Comparison of ENCODE assay signal across 17 cellular contexts in the genomic region with DNA sequence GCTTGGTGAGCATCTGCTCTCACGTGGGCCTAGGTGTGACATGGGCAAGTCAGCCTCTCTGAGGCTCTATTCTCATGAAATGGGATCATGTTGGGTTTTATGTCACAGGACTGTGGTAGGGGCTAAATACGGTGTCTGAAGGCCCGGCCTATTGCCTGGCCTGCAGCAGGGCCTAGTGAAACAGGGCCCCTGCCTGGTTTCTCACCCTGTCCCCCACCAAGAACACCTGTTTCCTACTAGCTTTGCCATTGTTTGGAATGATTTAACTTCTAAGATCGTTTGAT. TPM values are rescaled to one million over a fixed set of nuclear protein-coding genes. Genes with fewer than 3 reads are reported as not detected.
A peak's percentile ranks its signal among the peaks of the same experiment; 100 is the strongest.
DNase-seq lines count a peak whose midpoint lies in the region; ATAC-seq, FAIRE-seq and TF ChIP-seq lines count a peak whose summit lies in the region.
"Had no signal": no experiment of that assay in that cellular context is flagged by ENCODE, and none has a peak within 500 bp of the region (broad histone marks: within the 10 kb centered on the region; RNA-seq: fewer than 3 reads in every experiment).

No MANE protein-coding gene starts in this region.

- H3K27me3 ChIP-seq in HepG2 (ENCODE audit: control insufficient read depth in 1 of 2, insufficient read depth in 2 of 2, low read length in 2 of 2) (no peaks in the 10 kb centered on the region), right lobe of liver (no peaks in the 10 kb centered on the region), psoas muscle (ENCODE audit: insufficient read depth in 3 of 3, low read length in 2 of 3) (no peaks in the 10 kb centered on the region), H9 (ENCODE audit: insufficient read depth, low read length) (no peaks in the 10 kb centered on the region)
- H3K27me3 ChIP-seq: BLaER1 had no signal

- no peak for TF ChIP-seq EP300 in HepG2 (IDR thresholded peaks at IDR 0.05; ENCODE audit: low read depth in 2 of 2, low read length in 2 of 2)
- no peak for TF ChIP-seq EP300 in HepG2 (CRISPR knock-in tag; IDR thresholded peaks at IDR 0.05; ENCODE audit: borderline replicate concordance)

- no peaks in the 10 kb centered on the region; a peak in 1 of 4 replicates for H3K4me1 Mint-ChIP-seq in H9

- no peaks in the 10 kb centered on the region for H3K23me2 ChIP-seq in H9 (ENCODE audit: insufficient read length, low read depth, low read length, poor library complexity, severe bottlenecking)

- H2AFZ ChIP-seq in HepG2 (ENCODE audit: low read length) (no peak overlapping the region), H9 (ENCODE audit: low read length) (no peak overlapping the region)

- no peak for ATAC-seq in HepG2
- no peak for ATAC-seq in right lobe of liver
- no peak for ATAC-seq in psoas muscle
- ATAC-seq in GM18519 (IDR thresholded peaks at IDR 0.05; ENCODE audit: low FRiP score, unreplicated experiment), result no peak

- no peak overlapping the region for H3K4ac ChIP-seq in H9 (ENCODE audit: low read depth, low read length)

- TF ChIP-seq CTCF in HepG2 (CRISPR knock-in tag; IDR thresholded peaks at IDR 0.05) (no peak), right lobe of liver (IDR thresholded peaks at IDR 0.05) (no peak), psoas muscle (IDR thresholded peaks at IDR 0.05) (no peak), H9 (conservative IDR thresholded peaks at IDR 0.05) (no peak)

- H4K8ac ChIP-seq in H9 (replicated peaks; ENCODE audit: insufficient read length, low read depth, low read length), result no peak overlapping the region

- H3K27ac Mint-ChIP-seq in H9, result no peak overlapping the region
- H3K27ac Mint-ChIP-seq: HFFc6 had no signal

- H2AK5ac ChIP-seq in H9 (ENCODE audit: insufficient read length, low read length), result no peak overlapping the region

- no peak for TF ChIP-seq POLR2A in HepG2 (IDR thresholded peaks at IDR 0.05; ENCODE audit: insufficient read depth in 1 of 2, low read depth in 2 of 2, low read length in 2 of 2)
- no peak for TF ChIP-seq POLR2A in right lobe of liver (IDR thresholded peaks at IDR 0.05)

- H3K79me2 ChIP-seq in HepG2 (ENCODE audit: insufficient read depth, low read length) (peaks cover 11% of the 10 kb centered on the region), H9 (ENCODE audit: insufficient read depth, low read length) (no peaks in the 10 kb centered on the region)

- H4K5ac ChIP-seq in H9 (ENCODE audit: insufficient read length, low read depth, low read length), result no peak overlapping the region

- intact Hi-C loops in HepG2 (cut with micrococcal nuclease; ENCODE audit: unreplicated experiment), result no loop called here
- intact Hi-C loops in right lobe of liver (cut with DNase I), result no loop called here
- intact Hi-C loops in psoas muscle (cut with DNase I), result loop anchor here in 1 of 2 donors (10.0 kb wide), 1 partner anchor 98 kb away; no protein-coding TSS in a partner anchor

- no peak overlapping the region for H3K4me3 Mint-ChIP-seq in H9
- H3K4me3 Mint-ChIP-seq: HFFc6 had no signal

- H3K4me3 ChIP-seq in HepG2 (replicated peaks in 1 of 3; ENCODE audit: insufficient read depth in 1 of 3, low read depth in 2 of 3, low read length in 3 of 3) (no peak overlapping the region), right lobe of liver (no peak overlapping the region), psoas muscle (no peak overlapping the region)
- H3K4me3 ChIP-seq: BLaER1 had no signal

- H3T11ph ChIP-seq in H9 (ENCODE audit: low read length), result no peak overlapping the region

- H3K27ac ChIP-seq in HepG2 (ENCODE audit: extremely low read length, insufficient read depth, low read length) (no peak overlapping the region), right lobe of liver (no peak overlapping the region), psoas muscle (peak overlapping the region; percentile 21), H9 (ENCODE audit: insufficient read length, low read depth, low read length) (no peak overlapping the region)
- H3K27ac ChIP-seq: BLaER1 had no signal

- H3K9ac ChIP-seq in HepG2 (ENCODE audit: insufficient read depth, low read depth, low read length) (no peak overlapping the region), H9 (ENCODE audit: extremely low read depth, insufficient read length, low read length) (no peak overlapping the region)

- FAIRE-seq in HepG2 (lab: Jason Lieb, UNC), result no peak
- FAIRE-seq: GM12891, GM19239, H1 had no signal

- H3K79me1 ChIP-seq in H9 (ENCODE audit: insufficient read depth, low read depth, low read length, poor library complexity, severe bottlenecking), result peaks cover 2% of the 10 kb centered on the region

- no peak overlapping the region for H3K4me2 ChIP-seq in HepG2 (ENCODE audit: low read depth, low read length)
- H3K4me2 ChIP-seq in H9 (ENCODE audit: insufficient read depth, insufficient read length, low read length), result no peak overlapping the region
- H3K4me2 ChIP-seq: BLaER1 had no signal

- DNase-seq in activated CD8-positive, alpha-beta memory T cell treated with anti-CD3 and anti-CD28 coated beads for 24 hours, result peak; percentile 37
- DNase-seq in activated CD8-positive, alpha-beta memory T cell treated with anti-CD3 and anti-CD28 coated beads, Interleukin-2, amount 50 U/mL, for 4 hours, result no peak
- no peak for DNase-seq in HepG2 (ENCODE audit: low spot score)
- no peak for DNase-seq in right lobe of liver
- DNase-seq in psoas muscle, result no peak
- no peak for DNase-seq in H9
- DNase-seq: 8988T; AML-193; CD4-positive, CD25-positive, alpha-beta regulatory T cell; DMS79; HCEC 1CT; HFFc6 had no signal

- H3K36me3 Mint-ChIP-seq in H9 (ENCODE audit: insufficient read depth in 1 of 3, low read depth in 3 of 3), result peaks cover 31 to 90% (median 73%) of the 10 kb centered on the region in 3 experiments

- no TSS peak for BruUV-seq in HepG2 (replicated peaks; lab: Mats Ljungman, UMichigan)

- in situ Hi-C loops in HepG2 (cut with HindIII; ENCODE audit: extremely low pct_ligation_motif_present, low pct_unique_long_range_greater_than_20kb), result loop anchor here (25.0 kb wide), 2 partner anchors 764 to 1164 kb away; a partner anchor contains a TSS

- H2BK15ac ChIP-seq in H9 (ENCODE audit: low read depth, low read length), result no peak overlapping the region

- H4K20me1 ChIP-seq in HepG2 (ENCODE audit: insufficient read depth, low read length) (peaks cover 21% of the 10 kb centered on the region; the same call in 1 of the 2 replicates), H9 (ENCODE audit: control insufficient read depth, insufficient read depth, insufficient read length) (no peaks in the 10 kb centered on the region)

- H3K18ac ChIP-seq in H9 (ENCODE audit: insufficient read length, low read depth, low read length), result no peak overlapping the region

- peaks cover 75 to 98% of the 10 kb centered on the region in 2 experiments for H3K36me3 ChIP-seq in HepG2 (replicated peaks in 1 of 2; ENCODE audit: control insufficient read depth in 1 of 2, insufficient read depth in 2 of 2, low read length in 2 of 2)
- H3K36me3 ChIP-seq in right lobe of liver, result peaks cover 0 to 38% (median 18%) of the 10 kb centered on the region in 4 donors
- H3K36me3 ChIP-seq in psoas muscle (ENCODE audit: insufficient read depth in 1 of 2, low read depth in 1 of 2), result peaks cover 5 to 93% of the 10 kb centered on the region in 2 donors

- H3K4me1 ChIP-seq in HepG2 (ENCODE audit: insufficient read depth, low read length) (no peaks in the 10 kb centered on the region), right lobe of liver (no peaks in the 10 kb centered on the region), psoas muscle (no peaks in the 10 kb centered on the region), H9 (ENCODE audit: insufficient read depth, low read length) (no peaks in the 10 kb centered on the region)
- H3K4me1 ChIP-seq: BLaER1 had no signal

- H2BK20ac ChIP-seq in H9 (ENCODE audit: low read depth, low read length, poor library complexity, severe bottlenecking), result no peak overlapping the region

- POLR2A ChIA-PET in HepG2 (lab: Yijun Ruan, JAX), result interaction anchor here (1.4 kb wide), 1 partner anchor 27 kb away, joined by 3 read pairs; no protein-coding TSS in a partner anchor

- no peaks in the 10 kb centered on the region for H3K9me3 Mint-ChIP-seq in H9
- H3K9me3 Mint-ChIP-seq: CD4-positive, CD25-positive, alpha-beta regulatory T cell; HFFc6 had no signal

- H4K91ac ChIP-seq in H9 (ENCODE audit: insufficient read length, low read depth, low read length), result no peak overlapping the region

- CTCF ChIA-PET in HepG2 (lab: Yijun Ruan, JAX; ENCODE audit: low intra/inter-chr PET ratio, low total read pairs), result no interaction called here

- H2BK5ac ChIP-seq in H9 (ENCODE audit: insufficient read length, low read length), result no peak overlapping the region

- no peak overlapping the region for H2BK12ac ChIP-seq in H9 (ENCODE audit: insufficient read length, low read depth, low read length)

- no peak for TF ChIP-seq RAD21 in HepG2 (CRISPR knock-in tag; IDR thresholded peaks at IDR 0.05)

- no peaks in the 10 kb centered on the region; the same call in none of the 2 replicates for H3K27me3 Mint-ChIP-seq in H9 (ENCODE audit: low read depth)
- H3K27me3 Mint-ChIP-seq: CD4-positive, CD25-positive, alpha-beta regulatory T cell had no signal

- no peak overlapping the region for H3K14ac ChIP-seq in H9 (ENCODE audit: insufficient read depth, low read length)

- H3K9me3 ChIP-seq in HepG2 (ENCODE audit: low read length) (no peaks in the 10 kb centered on the region), right lobe of liver (no peaks in the 10 kb centered on the region), psoas muscle (no peaks in the 10 kb centered on the region), H9 (ENCODE audit: control insufficient read depth, low read depth, low read length) (no peaks in the 10 kb centered on the region)
- H3K9me3 ChIP-seq: BLaER1 had no signal

- 91% methylated on average over 4 of the region's 4 CpGs for WGBS in HepG2 (ENCODE audit: low lambda C conversion rate)
- 56% methylated on average over 1 of the region's 4 CpGs for WGBS in right lobe of liver (ENCODE audit: insufficient coverage, low coverage, low lambda C conversion rate, missing lambda C conversion rate)
- WGBS in psoas muscle, 3 donors, result 38 to 67% (median 45%) methylated on average over 4 of the region's 4 CpGs
- WGBS in H9 (ENCODE audit: extremely low coverage, insufficient read length, low lambda C conversion rate), result no CpG with 5 or more reads among the region's 4 CpGs

- no peak overlapping the region for H3K23ac ChIP-seq in H9 (ENCODE audit: insufficient read length, low read depth, low read length)

- H3K56ac ChIP-seq in H9 (ENCODE audit: insufficient read length, low read depth, low read length), result no peak overlapping the region

- no peak overlapping the region for H2BK120ac ChIP-seq in H9 (ENCODE audit: low read depth, low read length, poor library complexity, severe bottlenecking)

RNA-seq across cellular contexts. Expression of a gene that starts 29.1 kb away (rescaled TPM):
- total RNA-seq in HepG2 (2016; rRNA removed; fragmentation: Illumina TruSeq; extraction: Trizol) (94.8 and 135 TPM in 2 replicates), right lobe of liver (10 to 100 TPM; 15.8 to 35.7 (median 26.9) TPM), psoas muscle (100 to 1,000 TPM in 1 of 4 donors, 10 to 100 TPM in 3; 63.8 to 119 (median 92.5) TPM), H9 (2021) (101 and 103 TPM in 2 replicates)
- 40.5 and 40.7 TPM in 2 replicates for total RNA-seq in HepG2 (2016; cell fraction: cytosol; rRNA removed; fragmentation: Illumina TruSeq; extraction: Trizol; ENCODE audit: low read depth)
- total RNA-seq in HepG2 (2016; cell fraction: insoluble cytoplasmic fraction; rRNA removed; fragmentation: Illumina TruSeq; extraction: Trizol), result 93.2 and 125 TPM in 2 replicates
- 103 and 106 TPM in 2 replicates for total RNA-seq in HepG2 (2016; cell fraction: membrane; rRNA removed; fragmentation: Illumina TruSeq; extraction: Trizol)
- total RNA-seq in HepG2 (2016; cell fraction: nucleus; rRNA removed; fragmentation: Illumina TruSeq; extraction: Trizol), result 115 and 134 TPM in 2 replicates
- polyA plus RNA-seq in HepG2 (2011; rRNA removed) (262 and 280 TPM in 2 replicates), psoas muscle (10 to 100 TPM; 45.6 to 96.1 (median 71.2) TPM)
- polyA plus RNA-seq in HepG2 (2011; cell fraction: cytosol; rRNA removed), result 132 and 169 TPM in 2 replicates
- 753 and 830 TPM in 2 replicates for polyA plus RNA-seq in HepG2 (2011; cell fraction: nucleus; rRNA removed)
- polyA plus RNA-seq in HepG2 (2012), result 105 and 114 TPM in 2 replicates
- 31.3 and 37.9 TPM in 2 replicates for polyA plus RNA-seq in HepG2 (2016; cell fraction: cytosol; fragmentation: Illumina TruSeq; extraction: Trizol; ENCODE audit: low read depth)
- 94.5 and 105 TPM in 2 replicates for polyA plus RNA-seq in HepG2 (2016; cell fraction: insoluble cytoplasmic fraction; fragmentation: Illumina TruSeq; extraction: Trizol; ENCODE audit: low read depth)
- 62.4 and 65.8 TPM in 2 replicates for polyA plus RNA-seq in HepG2 (2016; cell fraction: membrane; fragmentation: Illumina TruSeq; extraction: Trizol; ENCODE audit: low read depth)
- 279 and 292 TPM in 2 replicates for polyA plus RNA-seq in HepG2 (2016; cell fraction: nucleus; fragmentation: Illumina TruSeq; extraction: Trizol; ENCODE audit: insufficient read depth, low read depth)
- polyA minus RNA-seq in HepG2 (2011; rRNA and poly(A)+ RNA removed; ENCODE audit: low replicate concordance), result 472 and 743 TPM in 2 replicates
- polyA minus RNA-seq in HepG2 (2011; cell fraction: cytosol; rRNA and poly(A)+ RNA removed), result 96.6 and 110 TPM in 2 replicates
- 279 and 332 TPM in 2 replicates for polyA minus RNA-seq in HepG2 (2011; cell fraction: nucleus; rRNA and poly(A)+ RNA removed)

RNA-seq across cellular contexts. Expression of a gene that starts 48.1 kb away (rescaled TPM):
- total RNA-seq in HepG2 (2016; rRNA removed; fragmentation: Illumina TruSeq; extraction: Trizol), result 59.0 and 76.7 TPM in 2 replicates
- 20.7 and 23.8 TPM in 2 replicates for total RNA-seq in HepG2 (2016; cell fraction: cytosol; rRNA removed; fragmentation: Illumina TruSeq; extraction: Trizol; ENCODE audit: low read depth)
- total RNA-seq in HepG2 (2016; cell fraction: insoluble cytoplasmic fraction; rRNA removed; fragmentation: Illumina TruSeq; extraction: Trizol), result 60.0 and 73.9 TPM in 2 replicates
- 44.0 and 46.8 TPM in 2 replicates for total RNA-seq in HepG2 (2016; cell fraction: membrane; rRNA removed; fragmentation: Illumina TruSeq; extraction: Trizol)
- 34.8 and 41.9 TPM in 2 replicates for total RNA-seq in HepG2 (2016; cell fraction: nucleus; rRNA removed; fragmentation: Illumina TruSeq; extraction: Trizol)
- polyA plus RNA-seq in HepG2 (2011; rRNA removed), result 67.5 and 78.9 TPM in 2 replicates
- 60.0 and 71.4 TPM in 2 replicates for polyA plus RNA-seq in HepG2 (2011; cell fraction: cytosol; rRNA removed)
- polyA plus RNA-seq in HepG2 (2011; cell fraction: nucleus; rRNA removed), result 32.2 and 35.4 TPM in 2 replicates
- polyA plus RNA-seq in HepG2 (2012), result 42.9 and 53.6 TPM in 2 replicates
- 9.2 and 11.4 TPM in 2 replicates for polyA plus RNA-seq in HepG2 (2016; cell fraction: cytosol; fragmentation: Illumina TruSeq; extraction: Trizol; ENCODE audit: low read depth)
- polyA plus RNA-seq in HepG2 (2016; cell fraction: insoluble cytoplasmic fraction; fragmentation: Illumina TruSeq; extraction: Trizol; ENCODE audit: low read depth), result 89.8 and 91.4 TPM in 2 replicates
- polyA plus RNA-seq in HepG2 (2016; cell fraction: membrane; fragmentation: Illumina TruSeq; extraction: Trizol; ENCODE audit: low read depth), result 27.9 and 34.0 TPM in 2 replicates
- 73.8 and 74.1 TPM in 2 replicates for polyA plus RNA-seq in HepG2 (2016; cell fraction: nucleus; fragmentation: Illumina TruSeq; extraction: Trizol; ENCODE audit: insufficient read depth, low read depth)
- 12.4 and 45.2 TPM in 2 replicates for polyA minus RNA-seq in HepG2 (2011; rRNA and poly(A)+ RNA removed; ENCODE audit: low replicate concordance)
- polyA minus RNA-seq in HepG2 (2011; cell fraction: cytosol; rRNA and poly(A)+ RNA removed), result 55.0 and 56.7 TPM in 2 replicates
- polyA minus RNA-seq in HepG2 (2011; cell fraction: nucleus; rRNA and poly(A)+ RNA removed), result 52.0 and 54.7 TPM in 2 replicates
- total RNA-seq in right lobe of liver, result 10 to 100 TPM in 5 of 6 experiments, 1 to 10 TPM in 1; 8.2 to 16.8 (median 14.2) TPM
- total RNA-seq in psoas muscle, result 10 to 100 TPM in 1 of 4 donors, 1 to 10 TPM in 3; 4.0 to 11.9 (median 4.5) TPM
- 1 to 10 TPM; 2.2 to 5.3 (median 4.5) TPM for polyA plus RNA-seq in psoas muscle
- total RNA-seq in H9 (2021), result 33.4 and 33.8 TPM in 2 replicates
